ENCODE assay signal across 25 cellular contexts in genomic region chr18:68314403-68314802, GRCh38.
DNase-seq lines count a peak whose midpoint lies in the region; ATAC-seq and TF ChIP-seq lines count a peak whose summit lies in the region.
"Had no signal": no experiment of that assay in that cellular context is flagged by ENCODE, and none has a peak within 500 bp of the region (broad histone marks: within the 10 kb centered on the region; RNA-seq: fewer than 3 reads in every experiment).

No MANE protein-coding gene starts in this region.

- no peak for ATAC-seq in GM21367 (IDR thresholded peaks at IDR 0.05; ENCODE audit: unreplicated experiment)
- no peak for ATAC-seq in GM21528 (IDR thresholded peaks at IDR 0.05; ENCODE audit: low FRiP score, unreplicated experiment)
- no peak for ATAC-seq in activated naive CD8-positive, alpha-beta T cell treated with anti-CD3 and anti-CD28 coated beads, Interleukin-2, amount 50 U/mL, for 24 hours
- ATAC-seq: activated naive CD4-positive, alpha-beta T cell treated with anti-CD3 and anti-CD28 coated beads, Interleukin-2, amount 50 U/mL, for 72 hours; effector memory CD8-positive, alpha-beta T cell; HCT116; natural killer cell treated with Interleukin-12 subunit alpha and Interleukin-12 subunit beta and Interleukin-15 and Interleukin-18, amount 100 ng/mL, for 72 hours; T-cell had no signal

- DNase-seq in AG09319 (ENCODE audit: extremely low read depth, low read depth), result peak; percentile 22
- DNase-seq in HT1080 (ENCODE audit: low read depth), result peak; percentile 27
- peak; percentile 16 for DNase-seq in astrocyte of the hippocampus (ENCODE audit: low read depth, low spot score)
- DNase-seq in left kidney (ENCODE audit: low read depth, low spot score), result peak; percentile 73
- DNase-seq in activated naive CD8-positive, alpha-beta T cell treated with anti-CD3 and anti-CD28 coated beads, Interleukin-2, amount 50 U/mL, for 24 hours, result no peak
- DNase-seq in KG1 (lab: John Stamatoyannopoulos, UW), result no peak
- DNase-seq: activated T-cell treated with anti-CD3 and anti-CD28 coated beads, Interleukin-2, amount 50 U/mL, for 48 hours; effector memory CD8-positive, alpha-beta T cell; esophagus squamous epithelium; left ventricle myocardium inferior; NCI-H1092 treated with DMSO at 0.1 percent for 48 hours; NCI-H2029; NCI-H345; NCI-H82; ovary; SHP77 treated with DMSO at 0.1 percent for 48 hours; stimulated activated CD4-positive, alpha-beta T cell treated with anti-CD3 and anti-CD28 coated beads, Interleukin-15, amount 100 ng/mL, for 24 hours; T-cell; upper lobe of left lung had no signal

- H3K27ac Mint-ChIP-seq in activated naive CD8-positive, alpha-beta T cell treated with anti-CD3 and anti-CD28 coated beads, Interleukin-2, amount 50 U/mL, for 24 hours, result no peak overlapping the region
- H3K27ac Mint-ChIP-seq: activated naive CD4-positive, alpha-beta T cell treated with anti-CD3 and anti-CD28 coated beads, Interleukin-2, amount 50 U/mL, for 72 hours; effector memory CD8-positive, alpha-beta T cell; natural killer cell treated with Interleukin-12 subunit alpha and Interleukin-12 subunit beta and Interleukin-15 and Interleukin-18, amount 100 ng/mL, for 72 hours; T-cell had no signal

- no peaks in the 10 kb centered on the region for H3K4me1 Mint-ChIP-seq in activated naive CD8-positive, alpha-beta T cell treated with anti-CD3 and anti-CD28 coated beads, Interleukin-2, amount 50 U/mL, for 24 hours
- H3K4me1 Mint-ChIP-seq: T-cell had no signal

- H3K9me3 Mint-ChIP-seq in activated naive CD8-positive, alpha-beta T cell treated with anti-CD3 and anti-CD28 coated beads, Interleukin-2, amount 50 U/mL, for 24 hours, result peaks cover 4% of the 10 kb centered on the region

- H3K27me3 Mint-ChIP-seq in activated naive CD8-positive, alpha-beta T cell treated with anti-CD3 and anti-CD28 coated beads, Interleukin-2, amount 50 U/mL, for 24 hours, result no peaks in the 10 kb centered on the region
- H3K27me3 Mint-ChIP-seq: effector memory CD8-positive, alpha-beta T cell; natural killer cell treated with Interleukin-12 subunit alpha and Interleukin-12 subunit beta and Interleukin-15 and Interleukin-18, amount 100 ng/mL, for 72 hours; T-cell had no signal

- no peak for TF ChIP-seq CTCF in AG09319 (IDR thresholded peaks at IDR 0.05; ENCODE audit: low read depth, low read length)

- no peak overlapping the region for H3K4me3 Mint-ChIP-seq in activated naive CD8-positive, alpha-beta T cell treated with anti-CD3 and anti-CD28 coated beads, Interleukin-2, amount 50 U/mL, for 24 hours
- H3K4me3 Mint-ChIP-seq: brain; effector memory CD8-positive, alpha-beta T cell; natural killer cell treated with Interleukin-12 subunit alpha and Interleukin-12 subunit beta and Interleukin-15 and Interleukin-18, amount 100 ng/mL, for 72 hours; T-cell had no signal

- H3K36me3 Mint-ChIP-seq in activated naive CD8-positive, alpha-beta T cell treated with anti-CD3 and anti-CD28 coated beads, Interleukin-2, amount 50 U/mL, for 24 hours (ENCODE audit: low read depth), result no peaks in the 10 kb centered on the region
- H3K36me3 Mint-ChIP-seq: activated naive CD4-positive, alpha-beta T cell treated with anti-CD3 and anti-CD28 coated beads, Interleukin-2, amount 50 U/mL, for 72 hours; brain; natural killer cell treated with Interleukin-12 subunit alpha and Interleukin-12 subunit beta and Interleukin-15 and Interleukin-18, amount 100 ng/mL, for 72 hours; T-cell had no signal

Comparison
In these comparisons a context has a peak if more than half of its experiments do, and no peak if none do; other contexts are left out.
1. DNase-seq: peak in AG09319 (single experiment), HT1080 (single experiment), astrocyte of the hippocampus (single experiment) and left kidney (single experiment); none in activated naive CD8-positive, alpha-beta T cell treated with anti-CD3 and anti-CD28 coated beads, Interleukin-2, amount 50 U/mL, for 24 hours (single experiment) and KG1 (single experiment).